Comparison of ENCODE assay signal across 17 cellular contexts in genomic region chr16:89185062-89185751, GRCh38. TPM values are rescaled to one million over a fixed set of nuclear protein-coding genes. Genes with fewer than 3 reads are reported as not detected.
DNase-seq lines count a peak whose midpoint lies in the region; ATAC-seq and TF ChIP-seq lines count a peak whose summit lies in the region.
"Had no signal": no experiment of that assay in that cellular context is flagged by ENCODE, and none has a peak within 500 bp of the region (broad histone marks: within the 10 kb centered on the region; RNA-seq: fewer than 3 reads in every experiment).

No MANE protein-coding gene starts in this region.

- H3K4me3 ChIP-seq in gastroesophageal sphincter (no peak overlapping the region), sigmoid colon (no peak overlapping the region)
- H3K4me3 ChIP-seq: gastrocnemius medialis, uterus had no signal

- TF ChIP-seq EP300 in gastroesophageal sphincter (IDR thresholded peaks at IDR 0.05) (no peak), sigmoid colon (IDR thresholded peaks at IDR 0.05) (no peak)

- H3K27me3 ChIP-seq in gastroesophageal sphincter (peaks cover 32% of the 10 kb centered on the region), sigmoid colon (peaks cover 0 to 39% (median 14%) of the 10 kb centered on the region in 3 donors)
- H3K27me3 ChIP-seq: gastrocnemius medialis, uterus had no signal

- ATAC-seq in stimulated activated naive CD8-positive, alpha-beta T cell treated with anti-CD3 and anti-CD28 coated beads, Interleukin-15, amount 100 ng/mL, for 72 hours = peak; percentile 55
- no peak for ATAC-seq in stimulated activated naive CD8-positive, alpha-beta T cell treated with anti-CD3 and anti-CD28 coated beads, Interleukin-15, Interleukin-2, amounts not matched to agents 100 U/mL and 50 U/mL, for 24 hours
- peak; percentile 13 for ATAC-seq in gastroesophageal sphincter
- ATAC-seq: gastrocnemius medialis had no signal

- TF ChIP-seq CTCF in gastroesophageal sphincter (IDR thresholded peaks at IDR 0.05) = no peak
- no peak for TF ChIP-seq CTCF in sigmoid colon (IDR thresholded peaks at IDR 0.05)

- H3K27ac Mint-ChIP-seq in stimulated activated naive CD8-positive, alpha-beta T cell treated with anti-CD3 and anti-CD28 coated beads, Interleukin-15, amount 100 ng/mL, for 72 hours = no peak overlapping the region
- H3K27ac Mint-ChIP-seq: H9 had no signal

- H3K9me3 ChIP-seq in gastroesophageal sphincter (no peaks in the 10 kb centered on the region), sigmoid colon (no peaks in the 10 kb centered on the region)
- H3K9me3 ChIP-seq: gastrocnemius medialis, uterus had no signal

- intact Hi-C loops in sigmoid colon (cut with DNase I) = no loop called here

- H3K4me1 ChIP-seq in gastroesophageal sphincter (no peaks in the 10 kb centered on the region), sigmoid colon (no peaks in the 10 kb centered on the region)
- H3K4me1 ChIP-seq: gastrocnemius medialis, uterus had no signal

- H3K36me3 ChIP-seq in gastroesophageal sphincter = no peaks in the 10 kb centered on the region
- H3K36me3 ChIP-seq in sigmoid colon = no peaks in the 10 kb centered on the region
- H3K36me3 ChIP-seq: uterus had no signal

- 64% methylated on average over 10 of the region's 39 CpGs; no CpG with 5 or more reads in 1 of the 2 donors for WGBS in gastroesophageal sphincter (ENCODE audit: low coverage in 1 of 2), 2 donors
- WGBS in sigmoid colon, 2 donors = 55 to 71% methylated on average over 39 of the region's 39 CpGs

- DNase-seq in stimulated activated naive CD8-positive, alpha-beta T cell treated with anti-CD3 and anti-CD28 coated beads, Interleukin-15, amount 100 ng/mL, for 72 hours = no peak
- no peak for DNase-seq in stimulated activated naive CD8-positive, alpha-beta T cell treated with anti-CD3 and anti-CD28 coated beads, Interleukin-15, Interleukin-2, amounts not matched to agents 100 U/mL and 50 U/mL, for 24 hours
- DNase-seq in T follicular helper cell (ENCODE audit: low read depth) (peak; percentile 29), sigmoid colon (no peak), NCI-H1105 (lab: John Stamatoyannopoulos, UW) (no peak), NCI-H1436 treated with DMSO at 0.1 percent for 48 hours (lab: John Stamatoyannopoulos, UW) (no peak)
- DNase-seq: activated T-cell treated with anti-CD3 and anti-CD28 coated beads for 4 hours, gastrocnemius medialis, H9, mesenchymal stem cell, NCI-H1048, NCI-H446 treated with DMSO at 0.1 percent for 48 hours, uterus had no signal

- TF ChIP-seq POLR2A in gastroesophageal sphincter (IDR thresholded peaks at IDR 0.05) (no peak), sigmoid colon (IDR thresholded peaks at IDR 0.05) (no peak)

- H3K4me3 Mint-ChIP-seq in stimulated activated naive CD8-positive, alpha-beta T cell treated with anti-CD3 and anti-CD28 coated beads, Interleukin-15, amount 100 ng/mL, for 72 hours = no peak overlapping the region
- H3K4me3 Mint-ChIP-seq: H9 had no signal

- H3K4me1 Mint-ChIP-seq in stimulated activated naive CD8-positive, alpha-beta T cell treated with anti-CD3 and anti-CD28 coated beads, Interleukin-15, amount 100 ng/mL, for 72 hours = peaks cover 15% of the 10 kb centered on the region
- H3K4me1 Mint-ChIP-seq: H9 had no signal

- no peak overlapping the region for H3K27ac ChIP-seq in gastroesophageal sphincter
- H3K27ac ChIP-seq in sigmoid colon = no peak overlapping the region
- H3K27ac ChIP-seq: gastrocnemius medialis, uterus had no signal

- no peaks in the 10 kb centered on the region for H3K9me3 Mint-ChIP-seq in stimulated activated naive CD8-positive, alpha-beta T cell treated with anti-CD3 and anti-CD28 coated beads, Interleukin-15, amount 100 ng/mL, for 72 hours
- H3K9me3 Mint-ChIP-seq: H9 had no signal

- peaks cover 19% of the 10 kb centered on the region for H3K27me3 Mint-ChIP-seq in stimulated activated naive CD8-positive, alpha-beta T cell treated with anti-CD3 and anti-CD28 coated beads, Interleukin-15, amount 100 ng/mL, for 72 hours

RNA-seq across cellular contexts. Expression of gene CDH15, which starts 13.7 kb away (rescaled TPM):
- total RNA-seq in gastroesophageal sphincter (1 to 10 TPM in 1 of 4 donors, under 1 TPM in 2, not detected in 1; 0.15 to 1.1 (median 0.27) TPM), sigmoid colon (not detected)
- under 1 TPM in 1 of 3 donors, not detected in 2; 0.01 TPM for polyA plus RNA-seq in sigmoid colon
- total RNA-seq: Daoy, OCI-LY7, SK-MEL-5 had no signal

RNA-seq across cellular contexts. Expression of gene SLC22A31, which starts 15.1 kb away (rescaled TPM):
- total RNA-seq in gastroesophageal sphincter (not detected), sigmoid colon (not detected)
- polyA plus RNA-seq in sigmoid colon = under 1 TPM in 1 of 3 donors, not detected in 2; 0.87 TPM
- total RNA-seq: Daoy, gastrocnemius medialis, OCI-LY7, SK-MEL-5, uterus had no signal

RNA-seq across cellular contexts. Expression of gene ZNF778, which starts 32.3 kb away (rescaled TPM):
- total RNA-seq in gastroesophageal sphincter = 10 to 100 TPM; 11.1 to 28.0 (median 12.4) TPM
- 10 to 100 TPM in 3 of 4 donors, 1 to 10 TPM in 1; 6.4 to 21.8 (median 12.6) TPM for total RNA-seq in sigmoid colon
- polyA plus RNA-seq in sigmoid colon = 10 to 100 TPM in 1 of 3 donors, 1 to 10 TPM in 1, under 1 TPM in 1; 0.69 to 96.1 (median 2.7) TPM
